In the genomic region with DNA sequence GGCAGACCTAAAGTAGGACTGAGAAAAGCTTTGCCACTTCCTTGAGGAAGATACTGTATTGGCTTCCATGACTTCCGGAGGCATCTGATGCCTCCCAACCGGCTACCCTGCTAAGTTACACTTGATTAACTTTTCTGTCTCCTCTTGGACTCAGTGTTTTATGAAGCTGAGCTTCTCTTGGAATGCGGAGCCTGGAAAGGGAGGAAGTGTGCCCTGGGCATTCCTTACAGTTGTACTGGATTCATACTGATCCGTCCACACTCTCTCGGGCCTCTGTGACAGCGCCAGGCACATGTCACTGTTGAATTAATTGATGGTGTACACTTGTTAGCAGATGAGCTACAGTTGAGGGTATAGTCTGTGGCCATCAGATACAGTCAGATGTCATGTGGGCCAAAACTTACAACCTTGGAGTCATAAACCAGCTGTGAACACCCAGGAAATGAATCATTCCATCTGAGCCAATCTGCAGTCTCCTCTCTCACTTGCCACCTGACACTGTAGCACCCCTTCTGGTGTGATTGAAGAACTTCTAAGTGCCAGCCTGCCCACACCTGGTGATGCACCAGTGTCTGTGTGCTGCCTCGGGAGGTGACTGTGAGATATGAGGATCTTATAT, we compare ENCODE assay signal across 9 cellular contexts.
DNase-seq lines count a peak whose midpoint lies in the region; ATAC-seq lines count a peak whose summit lies in the region.
"Had no signal": no experiment of that assay in that cellular context is flagged by ENCODE, and none has a peak within 500 bp of the region (broad histone marks: within the 10 kb centered on the region; RNA-seq: fewer than 3 reads in every experiment).

No MANE protein-coding gene starts in this region.

- peak; percentile 78 for ATAC-seq in HG02885 (IDR thresholded peaks at IDR 0.05; ENCODE audit: poor library complexity, unreplicated experiment)
- peak; percentile 88 for ATAC-seq in activated T-helper 17 cell treated with anti-CD3 and anti-CD28 coated beads, Interleukin-2, amount 50 U/mL, for 72 hours (replicated peaks)
- ATAC-seq in HG03565 (IDR thresholded peaks at IDR 0.05; ENCODE audit: unreplicated experiment) = no peak

- no peaks in the 10 kb centered on the region for H3K36me3 Mint-ChIP-seq in activated T-helper 17 cell treated with anti-CD3 and anti-CD28 coated beads, Interleukin-2, amount 50 U/mL, for 72 hours (ENCODE audit: low read depth)

- H3K27ac Mint-ChIP-seq in activated T-helper 17 cell treated with anti-CD3 and anti-CD28 coated beads, Interleukin-2, amount 50 U/mL, for 72 hours = no peak overlapping the region
- H3K27ac Mint-ChIP-seq: T-helper 1 cell treated with Interleukin-12 subunit alpha and Interleukin-12 subunit beta and Interleukin-4 antibody, amounts not matched to agents 30 μg/mL and 1 μg/mL, for 36 hours had no signal

- no peak overlapping the region for H3K4me3 Mint-ChIP-seq in activated T-helper 17 cell treated with anti-CD3 and anti-CD28 coated beads, Interleukin-2, amount 50 U/mL, for 72 hours
- H3K4me3 Mint-ChIP-seq: T-helper 1 cell treated with Interleukin-12 subunit alpha and Interleukin-12 subunit beta and Interleukin-4 antibody, amounts not matched to agents 30 μg/mL and 1 μg/mL, for 36 hours had no signal

- DNase-seq in NCI-H2107 treated with DMSO at 0.1 percent for 48 hours (lab: John Stamatoyannopoulos, UW; ENCODE audit: unreplicated experiment) (peak; percentile 33), NCI-H2107 (lab: John Stamatoyannopoulos, UW) (no peak), renal cortical epithelial cell (ENCODE audit: low read depth) (peak; percentile 87), NCI-H1417 treated with DMSO at 0.1 percent for 48 hours (lab: John Stamatoyannopoulos, UW) (no peak), NCI-H446 treated with DMSO at 0.1 percent for 48 hours (lab: John Stamatoyannopoulos, UW) (no peak)

- no peaks in the 10 kb centered on the region for H3K9me3 Mint-ChIP-seq in activated T-helper 17 cell treated with anti-CD3 and anti-CD28 coated beads, Interleukin-2, amount 50 U/mL, for 72 hours
- H3K9me3 Mint-ChIP-seq: T-helper 1 cell treated with Interleukin-12 subunit alpha and Interleukin-12 subunit beta and Interleukin-4 antibody, amounts not matched to agents 30 μg/mL and 1 μg/mL, for 36 hours had no signal

- H3K27me3 Mint-ChIP-seq in activated T-helper 17 cell treated with anti-CD3 and anti-CD28 coated beads, Interleukin-2, amount 50 U/mL, for 72 hours = peaks cover 17% of the 10 kb centered on the region

- no peaks in the 10 kb centered on the region for H3K4me1 Mint-ChIP-seq in activated T-helper 17 cell treated with anti-CD3 and anti-CD28 coated beads, Interleukin-2, amount 50 U/mL, for 72 hours

Comparison
In these comparisons a context has a peak if more than half of its experiments do, and no peak if none do; other contexts are left out.
1. DNase-seq: peak in NCI-H2107 treated with DMSO at 0.1 percent for 48 hours (single experiment) and renal cortical epithelial cell (single experiment); none in NCI-H2107 (single experiment), NCI-H1417 treated with DMSO at 0.1 percent for 48 hours (single experiment) and NCI-H446 treated with DMSO at 0.1 percent for 48 hours (single experiment).